In genomic region chr2:161209902-161210301, GRCh38 we compare ENCODE assay signal across 2 cellular contexts.
TF ChIP-seq lines count a peak whose summit lies in the region.

No MANE protein-coding gene starts in this region.

TF ChIP-seq in A549, 52 proteins besides CTCF, POLR2A, EP300 and RAD21 (continued from another document):
- TF ChIP-seq HMGXB4 (CRISPR knock-in tag; IDR thresholded peaks at IDR 0.05; ENCODE audit: borderline replicate concordance) (no peak), FOSL2 (IDR thresholded peaks at IDR 0.05) (no peak), FOSL2 (CRISPR knock-in tag; IDR thresholded peaks at IDR 0.05) (no peak), NPAS2 (CRISPR knock-in tag; IDR thresholded peaks at IDR 0.05; ENCODE audit: borderline replicate concordance) (no peak), TFCP2L1 (CRISPR knock-in tag; IDR thresholded peaks at IDR 0.05) (no peak), HEYL (CRISPR knock-in tag; IDR thresholded peaks at IDR 0.05) (no peak), TP53 (CRISPR knock-in tag; IDR thresholded peaks at IDR 0.05) (no peak), CHD4 (IDR thresholded peaks at IDR 0.05; ENCODE audit: borderline replicate concordance) (no peak), REST (IDR thresholded peaks at IDR 0.05) (no peak), NFE2L2 (conservative IDR thresholded peaks at IDR 0.05; ENCODE audit: low read length) (no peak), ZC3H11A (IDR thresholded peaks at IDR 0.05) (no peak), ESRRA (IDR thresholded peaks at IDR 0.05; ENCODE audit: borderline replicate concordance, low read length) (no peak), BCL3 (IDR thresholded peaks at IDR 0.05) (no peak)
- TF ChIP-seq, protein P1, sequence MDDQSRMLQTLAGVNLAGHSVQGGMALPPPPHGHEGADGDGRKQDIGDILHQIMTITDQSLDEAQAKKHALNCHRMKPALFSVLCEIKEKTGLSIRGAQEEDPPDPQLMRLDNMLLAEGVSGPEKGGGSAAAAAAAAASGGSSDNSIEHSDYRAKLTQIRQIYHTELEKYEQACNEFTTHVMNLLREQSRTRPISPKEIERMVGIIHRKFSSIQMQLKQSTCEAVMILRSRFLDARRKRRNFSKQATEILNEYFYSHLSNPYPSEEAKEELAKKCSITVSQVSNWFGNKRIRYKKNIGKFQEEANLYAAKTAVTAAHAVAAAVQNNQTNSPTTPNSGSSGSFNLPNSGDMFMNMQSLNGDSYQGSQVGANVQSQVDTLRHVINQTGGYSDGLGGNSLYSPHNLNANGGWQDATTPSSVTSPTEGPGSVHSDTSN (IDR thresholded peaks at IDR 0.05): no peak

TF ChIP-seq in K562, 482 proteins besides CTCF, POLR2A, EP300 and RAD21 (continued from another document):
- TF ChIP-seq, protein P2, sequence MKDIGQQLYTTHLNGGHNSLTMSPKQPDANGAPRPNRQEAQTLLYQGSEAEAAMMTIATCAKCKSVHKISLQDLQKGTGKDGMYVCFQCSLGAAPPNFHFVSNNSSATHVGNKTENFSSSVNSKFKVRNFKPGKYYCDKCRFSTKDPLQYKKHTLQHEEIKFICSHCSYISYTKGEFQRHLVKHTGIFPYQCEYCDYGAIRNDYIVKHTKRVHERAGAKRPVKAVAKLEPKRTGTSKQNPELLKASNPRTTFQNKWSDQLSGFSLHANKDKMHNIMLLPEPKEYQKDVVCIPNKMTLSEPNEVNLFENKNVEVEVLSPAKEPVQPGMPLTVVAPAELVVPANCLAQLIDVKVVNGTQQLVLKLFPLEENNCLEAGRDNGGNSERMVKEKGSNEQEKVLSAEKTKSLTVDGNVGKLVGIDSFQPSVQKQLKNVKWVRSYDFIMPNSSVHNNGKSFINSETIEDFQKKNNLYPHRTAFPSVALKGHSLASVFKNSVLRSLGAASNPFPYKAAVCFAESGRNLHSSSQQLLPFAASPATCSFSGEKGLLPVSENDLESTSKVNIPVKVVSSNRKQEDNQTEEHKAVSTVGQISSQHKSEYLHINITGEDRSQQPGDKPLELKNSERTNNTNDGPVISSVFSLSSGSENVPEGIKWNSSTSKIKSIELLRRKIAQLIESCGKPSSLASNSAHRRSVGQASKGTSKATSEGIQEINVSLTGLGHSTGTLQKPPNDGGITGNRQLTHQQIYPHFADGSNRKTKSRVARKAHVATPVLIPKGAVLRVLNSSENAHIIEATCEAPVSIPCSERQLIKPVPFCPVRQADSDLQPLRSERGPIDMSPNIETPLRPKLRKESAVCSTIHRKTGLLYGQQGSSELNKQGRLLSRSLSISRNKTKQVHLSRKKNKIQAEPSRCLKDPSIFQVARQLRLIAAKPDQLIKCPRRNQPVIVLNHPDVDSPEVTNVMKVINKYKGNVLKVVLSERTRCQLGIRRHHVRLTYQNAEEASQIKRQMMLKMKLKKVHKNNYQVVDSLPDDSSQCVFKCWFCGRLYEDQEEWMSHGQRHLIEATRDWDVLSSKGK (CRISPR knock-in tag; IDR thresholded peaks at IDR 0.05): no peak
